10 cellular contexts compared by ENCODE assay signal in genomic region chr14:26484562-26484961, GRCh38.
"Had no signal": no experiment of that assay in that cellular context is flagged by ENCODE, and none has a peak within 500 bp of the region (broad histone marks: within the 10 kb centered on the region; RNA-seq: fewer than 3 reads in every experiment).

No MANE protein-coding gene starts in this region.

- FAIRE-seq: HTR-8/SVneo had no signal

- H3K27me3 Mint-ChIP-seq: IgD-negative memory B cell had no signal

- H3K9me3 ChIP-seq: HAP-1 had no signal

- H3K4me3 ChIP-seq: GM23248, HAP-1 had no signal

- DNase-seq: GM23248, GOT3, H7, HFFc6, KBM-7 had no signal

- H3K4me2 ChIP-seq: KMS-11 had no signal

- H3K4me3 Mint-ChIP-seq: HFFc6, IgD-negative memory B cell had no signal

- ATAC-seq: HCT116 had no signal

- H3K27ac ChIP-seq: GM23248, KMS-11 had no signal

- H3K4me1 ChIP-seq: HAP-1 had no signal

- H3K27ac Mint-ChIP-seq: HFFc6, IgD-negative memory B cell had no signal

- H3K36me3 Mint-ChIP-seq: IgD-negative memory B cell had no signal
